ENCODE assay signal across 1 cellular context in the genomic region with DNA sequence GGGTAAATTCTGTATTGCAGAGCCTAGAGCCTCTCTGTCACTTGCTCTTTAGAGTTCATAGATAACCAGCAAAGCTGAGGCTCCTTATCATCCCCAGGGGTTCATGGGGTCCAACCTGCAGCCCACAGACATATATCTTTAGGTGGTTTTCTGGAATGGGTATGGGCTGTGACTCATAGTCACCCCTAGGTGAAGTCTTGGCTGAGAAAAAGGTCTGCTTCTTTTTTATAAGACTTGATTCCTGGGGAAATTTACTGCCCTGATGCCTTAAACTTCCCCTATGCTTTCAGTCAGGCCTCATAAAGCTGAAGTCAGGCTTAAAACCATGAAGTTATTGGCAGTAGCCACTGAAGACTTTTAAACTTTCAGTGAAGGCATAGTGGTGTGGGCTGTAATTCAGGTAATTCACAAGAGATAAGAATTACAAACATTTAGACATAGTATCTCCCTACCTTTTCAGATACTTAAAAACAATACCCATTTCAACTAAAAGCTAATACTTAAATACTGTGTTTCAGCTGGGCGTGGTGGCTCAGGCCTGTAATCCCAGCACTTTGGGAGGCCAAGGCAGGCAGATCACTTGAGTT.
TF ChIP-seq lines count a peak whose summit lies in the region.

No MANE protein-coding gene starts in this region.

TF ChIP-seq in SK-N-SH treated with all-trans-retinoic acid at 6 μM for 48 hours, 23 proteins besides CTCF, POLR2A, EP300 and RAD21 (continued from another document):
- TF ChIP-seq PATZ1 (CRISPR knock-in tag; IDR thresholded peaks at IDR 0.05; ENCODE audit: borderline replicate concordance): no peak
- TF ChIP-seq CREB5 (CRISPR knock-in tag; IDR thresholded peaks at IDR 0.05; ENCODE audit: low read depth): no peak
- no peak for TF ChIP-seq GLIS3 (CRISPR knock-in tag; IDR thresholded peaks at IDR 0.05)
- TF ChIP-seq, protein P1, sequence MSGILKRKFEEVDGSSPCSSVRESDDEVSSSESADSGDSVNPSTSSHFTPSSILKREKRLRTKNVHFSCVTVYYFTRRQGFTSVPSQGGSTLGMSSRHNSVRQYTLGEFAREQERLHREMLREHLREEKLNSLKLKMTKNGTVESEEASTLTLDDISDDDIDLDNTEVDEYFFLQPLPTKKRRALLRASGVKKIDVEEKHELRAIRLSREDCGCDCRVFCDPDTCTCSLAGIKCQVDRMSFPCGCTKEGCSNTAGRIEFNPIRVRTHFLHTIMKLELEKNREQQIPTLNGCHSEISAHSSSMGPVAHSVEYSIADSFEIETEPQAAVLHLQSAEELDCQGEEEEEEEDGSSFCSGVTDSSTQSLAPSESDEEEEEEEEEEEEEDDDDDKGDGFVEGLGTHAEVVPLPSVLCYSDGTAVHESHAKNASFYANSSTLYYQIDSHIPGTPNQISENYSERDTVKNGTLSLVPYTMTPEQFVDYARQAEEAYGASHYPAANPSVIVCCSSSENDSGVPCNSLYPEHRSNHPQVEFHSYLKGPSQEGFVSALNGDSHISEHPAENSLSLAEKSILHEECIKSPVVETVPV (CRISPR knock-in tag; IDR thresholded peaks at IDR 0.05): no peak
- no peak for TF ChIP-seq ZNF8 (CRISPR knock-in tag; IDR thresholded peaks at IDR 0.05)
- TF ChIP-seq TOX (CRISPR knock-in tag; IDR thresholded peaks at IDR 0.05; ENCODE audit: borderline replicate concordance): no peak
- TF ChIP-seq OSR1 (CRISPR knock-in tag; IDR thresholded peaks at IDR 0.05): no peak
